Comparison of ENCODE assay signal across 22 cellular contexts in the genomic region with DNA sequence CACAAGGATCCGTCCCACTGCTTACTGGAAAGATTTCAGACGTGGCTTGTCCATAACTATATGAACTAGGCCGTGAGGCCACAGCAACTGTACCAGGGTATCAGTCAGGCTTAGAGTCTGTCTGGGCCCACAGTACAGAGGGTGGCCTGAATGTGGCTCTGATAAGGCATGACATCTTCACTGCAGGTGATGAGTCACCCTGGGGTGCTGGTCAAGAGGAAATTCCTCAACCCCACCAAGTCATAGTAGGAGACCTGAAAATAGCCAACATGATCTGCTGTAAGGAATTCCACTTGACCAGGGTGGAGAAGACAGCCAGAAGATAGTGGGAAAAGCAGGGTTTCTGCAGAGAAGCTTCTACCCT.
A peak's percentile ranks its signal among the peaks of the same experiment; 100 is the strongest.
DNase-seq lines count a peak whose midpoint lies in the region; FAIRE-seq and TF ChIP-seq lines count a peak whose summit lies in the region.
"Had no signal": no experiment of that assay in that cellular context is flagged by ENCODE, and none has a peak within 500 bp of the region (broad histone marks: within the 10 kb centered on the region; RNA-seq: fewer than 3 reads in every experiment).

No MANE protein-coding gene starts in this region.

- H4K8ac ChIP-seq in trophoblast cell (ENCODE audit: low read depth, low read length), result no peak overlapping the region

- H3K9me1 ChIP-seq in endothelial cell of umbilical vein (replicated peaks; ENCODE audit: control insufficient read depth, extremely low read depth, insufficient read depth, low read length), result no peaks in the 10 kb centered on the region

- H2BK120ac ChIP-seq in trophoblast cell (ENCODE audit: insufficient read depth, low read length, poor library complexity), result no peak overlapping the region

- no TSS peak for BruUV-seq in endothelial cell of umbilical vein (replicated peaks; lab: Mats Ljungman, UMichigan)

- H3K4me1 ChIP-seq in endothelial cell of umbilical vein (ENCODE audit: control insufficient read depth, extremely low read depth, insufficient read depth, low read length) (no peaks in the 10 kb centered on the region), trophoblast cell (ENCODE audit: control insufficient read depth in 1 of 2, insufficient read depth in 2 of 2, low read length in 2 of 2) (no peaks in the 10 kb centered on the region)
- H3K4me1 ChIP-seq: BE2C, right atrium auricular region, vagina had no signal

- H3K36me3 ChIP-seq in endothelial cell of umbilical vein (ENCODE audit: control insufficient read depth in 2 of 2, extremely low read depth in 1 of 2, insufficient read depth in 2 of 2, low read length in 2 of 2) (no peaks in the 10 kb centered on the region), trophoblast cell (ENCODE audit: control insufficient read depth in 1 of 2, insufficient read depth in 2 of 2, low read length in 2 of 2) (no peaks in the 10 kb centered on the region)
- H3K36me3 ChIP-seq: BE2C, right atrium auricular region, vagina, WERI-Rb-1 had no signal

- no peak overlapping the region for H3K4ac ChIP-seq in trophoblast cell (ENCODE audit: low read depth, low read length)

- no peaks in the 10 kb centered on the region for H3K79me1 ChIP-seq in trophoblast cell (ENCODE audit: low read length)

- H3K79me2 ChIP-seq in endothelial cell of umbilical vein (ENCODE audit: control insufficient read depth, insufficient read depth, low read length) (no peaks in the 10 kb centered on the region), trophoblast cell (ENCODE audit: control insufficient read depth, insufficient read depth, low read length, poor library complexity) (no peaks in the 10 kb centered on the region)

- H3K27me3 ChIP-seq in endothelial cell of umbilical vein (ENCODE audit: control insufficient read depth in 2 of 2, insufficient read depth in 2 of 2, low read length in 2 of 2) (peaks cover 0 to 2% of the 10 kb centered on the region in 2 experiments), trophoblast cell (ENCODE audit: insufficient read depth, low read length) (no peaks in the 10 kb centered on the region)
- H3K27me3 ChIP-seq: BE2C, right atrium auricular region, vagina had no signal

- no peak overlapping the region for H4K12ac ChIP-seq in trophoblast cell (ENCODE audit: low read depth, low read length)

- H3K4me3 ChIP-seq in endothelial cell of umbilical vein (replicated peaks in 1 of 3; ENCODE audit: insufficient read depth in 1 of 3, low read depth in 1 of 3, low read length in 3 of 3) (no peak overlapping the region), trophoblast cell (ENCODE audit: low read depth, low read length) (no peak overlapping the region)
- H3K4me3 ChIP-seq: GM23338, right atrium auricular region, vagina had no signal

- intact Hi-C loops in endothelial cell of umbilical vein (cut with micrococcal nuclease), result no loop called here

- H3K9me3 ChIP-seq in endothelial cell of umbilical vein (replicated peaks; ENCODE audit: control insufficient read depth, insufficient read depth, low read length) (no peaks in the 10 kb centered on the region), trophoblast cell (ENCODE audit: insufficient read depth, low read depth, low read length) (peaks cover 5% of the 10 kb centered on the region)
- H3K9me3 ChIP-seq: BE2C, vagina had no signal

- H3K4me2 ChIP-seq in endothelial cell of umbilical vein (ENCODE audit: insufficient read depth, low read length) (no peak overlapping the region), trophoblast cell (ENCODE audit: low read length) (no peak overlapping the region)
- H3K4me2 ChIP-seq: GM23338 had no signal

- POLR2A ChIA-PET in endothelial cell of umbilical vein (lab: Charles Lee), result no interaction called here

- dilution Hi-C loops in endothelial cell of umbilical vein (cut with MboI; ENCODE audit: extremely low pct_ligation_motif_present, low sequenced_read_pairs), result no loop called here

- H3K23ac ChIP-seq in trophoblast cell (ENCODE audit: low read length), result no peak overlapping the region

- H2AFZ ChIP-seq in endothelial cell of umbilical vein (ENCODE audit: low read depth, low read length) (no peak overlapping the region), trophoblast cell (ENCODE audit: insufficient read depth, low read length, poor library complexity) (no peak overlapping the region)
- H2AFZ ChIP-seq: GM23338 had no signal

- TF ChIP-seq POLR2A in endothelial cell of umbilical vein (IDR thresholded peaks at IDR 0.05; ENCODE audit: low read depth, low read length), result no peak

- no peak overlapping the region for H3K9ac ChIP-seq in endothelial cell of umbilical vein (replicated peaks; ENCODE audit: extremely low read depth, insufficient read depth, low read length)
- H3K9ac ChIP-seq in trophoblast cell (ENCODE audit: low read length), result no peak overlapping the region

- no peak overlapping the region for H3K14ac ChIP-seq in trophoblast cell (ENCODE audit: low read length)

- DNase-seq in AG20443 (ENCODE audit: low spot score) (peak; percentile 69), LHCN-M2 (ENCODE audit: low read depth) (peak; percentile 33), endothelial cell of umbilical vein (ENCODE audit: low read depth, low spot score) (no peak), trophoblast cell (peak; percentile 48 to 50), NCI-H2081 (lab: John Stamatoyannopoulos, UW) (no peak), OCI-M2 (lab: John Stamatoyannopoulos, UW; ENCODE audit: unreplicated experiment) (no peak), NOMO-1 (lab: John Stamatoyannopoulos, UW; ENCODE audit: unreplicated experiment in 2 of 2) (no peak), hypothalamus (lab: John Stamatoyannopoulos, UW) (no peak)
- DNase-seq: activated CD8-positive, alpha-beta T cell treated with anti-CD3 and anti-CD28 coated beads for 36 hours; BE2C; central memory CD4-positive, alpha-beta T cell; hippocampal formation; KG1; midbrain; NCI-H1092; stimulated activated naive CD8-positive, alpha-beta T cell treated with anti-CD3 and anti-CD28 coated beads, Interleukin-15, amount 100 ng/mL, for 72 hours; T-cell; WERI-Rb-1 had no signal

- no CpG with 5 or more reads among the region's 3 CpGs for WGBS in trophoblast cell (ENCODE audit: extremely low coverage, insufficient coverage, insufficient read length)

- no peak overlapping the region for H4K91ac ChIP-seq in trophoblast cell (ENCODE audit: low read depth, low read length)

- H4K20me1 ChIP-seq in endothelial cell of umbilical vein (replicated peaks; ENCODE audit: control insufficient read depth, extremely low read depth, insufficient read depth, low read length), result no peaks in the 10 kb centered on the region

- no peak overlapping the region for H2AK5ac ChIP-seq in trophoblast cell (ENCODE audit: low read length)

- TF ChIP-seq CTCF in endothelial cell of umbilical vein (IDR thresholded peaks at IDR 0.05; ENCODE audit: extremely low read depth in 1 of 2, insufficient read depth in 1 of 2, low read depth in 1 of 2, low read length in 2 of 2), result no peak

- no peak overlapping the region for H2BK5ac ChIP-seq in trophoblast cell (ENCODE audit: low read depth, low read length, poor library complexity)

- CTCF ChIA-PET in endothelial cell of umbilical vein (lab: Charles Lee), result no interaction called here

- FAIRE-seq in endothelial cell of umbilical vein (lab: Jason Lieb, UNC), result no peak
- FAIRE-seq: D721Med had no signal

- H3K18ac ChIP-seq in trophoblast cell (ENCODE audit: low read length), result no peak overlapping the region

- H3K27ac ChIP-seq in endothelial cell of umbilical vein (ENCODE audit: insufficient read depth, low read depth, low read length) (no peak overlapping the region), trophoblast cell (ENCODE audit: low read depth, low read length) (no peak overlapping the region)
- H3K27ac ChIP-seq: right atrium auricular region, vagina, WERI-Rb-1 had no signal

- H2BK12ac ChIP-seq in trophoblast cell (ENCODE audit: low read length), result no peak overlapping the region

TF ChIP-seq in endothelial cell of umbilical vein, 7 proteins besides CTCF, POLR2A, EP300 and RAD21:
- TF ChIP-seq, protein P1, sequence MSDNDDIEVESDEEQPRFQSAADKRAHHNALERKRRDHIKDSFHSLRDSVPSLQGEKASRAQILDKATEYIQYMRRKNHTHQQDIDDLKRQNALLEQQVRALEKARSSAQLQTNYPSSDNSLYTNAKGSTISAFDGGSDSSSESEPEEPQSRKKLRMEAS (IDR thresholded peaks at IDR 0.05; ENCODE audit: insufficient read depth, insufficient read length), result no peak
- peak; percentile 16 for TF ChIP-seq JUN (IDR thresholded peaks at IDR 0.05; ENCODE audit: borderline replicate concordance, insufficient read depth, insufficient read length, low read depth)

Comparison
In these comparisons a context has a peak if more than half of its experiments do, and no peak if none do; other contexts are left out.
1. DNase-seq: peak in AG20443 (single experiment), LHCN-M2 (single experiment) and trophoblast cell (2 of 2); none in endothelial cell of umbilical vein (single experiment), NCI-H2081 (0 of 2), OCI-M2 (single experiment), NOMO-1 (0 of 2) and hypothalamus (0 of 51).